In the genomic region with DNA sequence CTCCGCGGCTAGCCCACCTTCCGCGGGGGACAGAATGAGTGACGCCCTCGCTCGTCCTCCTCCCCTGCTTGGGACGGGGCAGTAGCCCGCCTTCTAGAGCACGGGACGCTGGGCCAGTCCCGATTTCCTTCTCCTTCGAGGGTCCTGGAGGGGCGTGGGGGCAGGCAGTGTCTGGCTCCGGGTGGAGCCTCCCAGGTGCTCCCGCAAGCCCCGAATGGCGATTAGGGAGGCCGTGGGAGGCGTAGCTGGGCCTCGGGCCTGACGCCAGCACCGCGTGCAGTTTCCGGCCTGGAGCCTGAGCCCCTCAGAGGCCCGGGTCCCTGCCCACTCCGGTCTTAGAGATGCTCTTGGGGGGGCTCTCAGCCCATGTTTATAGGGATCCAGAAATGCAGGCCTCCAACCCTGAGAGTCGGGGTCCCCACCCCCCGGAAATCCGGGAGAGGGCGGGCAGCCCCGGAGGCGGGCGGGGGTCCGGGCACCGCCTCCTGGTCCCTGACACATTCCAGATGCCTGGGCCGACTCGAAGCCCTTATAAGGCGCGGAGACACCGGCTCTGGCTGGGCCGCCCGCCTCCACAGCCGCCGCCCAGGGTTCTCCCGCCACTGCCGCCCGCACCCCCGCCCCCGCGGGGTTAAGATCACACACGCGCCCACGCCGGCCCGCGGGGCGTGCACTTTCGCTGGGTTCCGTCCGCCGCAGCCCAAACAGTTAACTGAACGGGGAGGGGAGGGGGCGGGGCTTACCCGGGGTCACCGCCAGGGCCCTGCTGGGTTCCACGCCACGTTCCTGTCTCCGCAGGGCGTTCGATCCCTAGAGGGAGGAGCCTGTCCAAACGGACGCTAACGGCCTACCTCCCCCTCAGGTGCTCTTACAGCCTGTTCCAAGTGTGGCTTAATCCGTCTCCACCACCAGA, we compare ENCODE assay signal across 9 cellular contexts. TPM values are rescaled to one million over a fixed set of nuclear protein-coding genes. Genes with fewer than 3 reads are reported as not detected.
A peak's percentile ranks its signal among the peaks of the same experiment; 100 is the strongest.
DNase-seq lines count a peak whose midpoint lies in the region; FAIRE-seq and TF ChIP-seq lines count a peak whose summit lies in the region.
"Had no signal": no experiment of that assay in that cellular context is flagged by ENCODE, and none has a peak within 500 bp of the region (broad histone marks: within the 10 kb centered on the region; RNA-seq: fewer than 3 reads in every experiment).

No MANE protein-coding gene starts in this region.

- no peaks in the 10 kb centered on the region for H3K27me3 ChIP-seq in liver (ENCODE audit: control insufficient read depth in 4 of 4, insufficient read depth in 4 of 4, low read length in 3 of 4)

- H3K4me1 ChIP-seq in liver (ENCODE audit: control insufficient read depth in 4 of 4, insufficient read depth in 4 of 4, low read length in 3 of 4), result peaks cover 3 to 21% (median 12%) of the 10 kb centered on the region in 4 donors

- no peaks in the 10 kb centered on the region for H3K9me3 Mint-ChIP-seq in dendritic cell treated with granulocyte-macrophage colony-stimulating factor and Interleukin-4, amounts not matched to agents 40 ng/mL and 50 ng/mL, for 4 days

- TF ChIP-seq POLR2A in H54 (IDR thresholded peaks at IDR 0.05; ENCODE audit: low read depth, low read length), result peak; percentile 55; the same call in 1 of the 2 replicates

- FAIRE-seq in D721Med (lab: Jason Lieb, UNC) (no peak), H54 (lab: Jason Lieb, UNC) (no peak)
- FAIRE-seq: islet of Langerhans had no signal

- under 1% methylated on average over 75 of the region's 75 CpGs for WGBS in liver

- TF ChIP-seq RAD21 in liver (IDR thresholded peaks at IDR 0.05), result no peak

- peak overlapping the region; percentile 44 to 71 (median 47) for H3K4me3 ChIP-seq in liver (ENCODE audit: low read depth in 1 of 3, low read length in 3 of 3)

- peaks cover 4% of the 10 kb centered on the region for H3K27me3 Mint-ChIP-seq in dendritic cell treated with granulocyte-macrophage colony-stimulating factor and Interleukin-4, amounts not matched to agents 40 ng/mL and 50 ng/mL, for 4 days

- H3K4me3 Mint-ChIP-seq in dendritic cell treated with granulocyte-macrophage colony-stimulating factor and Interleukin-4, amounts not matched to agents 40 ng/mL and 50 ng/mL, for 4 days, result peak overlapping the region; percentile 93

- DNase-seq in D721Med (ENCODE audit: insufficient read length, low spot score) (peak; percentile 86), H54 (ENCODE audit: insufficient read length, low spot score) (peak; percentile 99), NCI-H2227 (lab: John Stamatoyannopoulos, UW; ENCODE audit: unreplicated experiment) (peak; percentile 93), NCI-H1694 treated with DMSO at 0.1 percent for 48 hours (lab: John Stamatoyannopoulos, UW) (no peak)
- peak; percentile 73 to 79 for DNase-seq in activated CD4-positive, alpha-beta T cell treated with anti-CD3 and anti-CD28 coated beads, Interleukin-2, amount 50 U/mL, for 4 hours
- DNase-seq in stimulated activated CD4-positive, alpha-beta T cell treated with anti-CD3 and anti-CD28 coated beads, Interleukin-4, amount 100 ng/mL, for 1 hour, result peak; percentile 74

- H3K4me1 Mint-ChIP-seq in dendritic cell treated with granulocyte-macrophage colony-stimulating factor and Interleukin-4, amounts not matched to agents 40 ng/mL and 50 ng/mL, for 4 days (ENCODE audit: low read depth), result peaks cover 74% of the 10 kb centered on the region

- peak overlapping the region; percentile 95 for H3K27ac Mint-ChIP-seq in dendritic cell treated with granulocyte-macrophage colony-stimulating factor and Interleukin-4, amounts not matched to agents 40 ng/mL and 50 ng/mL, for 4 days

- no peaks in the 10 kb centered on the region for H3K9me3 ChIP-seq in liver (ENCODE audit: control insufficient read depth in 4 of 4, low read length in 3 of 4)

- TF ChIP-seq CTCF in D721Med (IDR thresholded peaks at IDR 0.05; ENCODE audit: insufficient read depth, missing control alignments), result no peak
- peak; percentile 46 for TF ChIP-seq CTCF in liver (IDR thresholded peaks at IDR 0.05; ENCODE audit: low read depth, low read length, missing input control)

- H3K36me3 ChIP-seq in liver (ENCODE audit: control insufficient read depth in 4 of 4, insufficient read depth in 3 of 4, low read depth in 1 of 4, low read length in 3 of 4), result peaks cover 2 to 9% (median 4%) of the 10 kb centered on the region in 4 donors

- peak overlapping the region; percentile 72 to 80 for H3K27ac ChIP-seq in liver (ENCODE audit: low read depth in 1 of 2, low read length in 2 of 2)

- H3K36me3 Mint-ChIP-seq in dendritic cell treated with granulocyte-macrophage colony-stimulating factor and Interleukin-4, amounts not matched to agents 40 ng/mL and 50 ng/mL, for 4 days (ENCODE audit: low read depth), result peaks cover 47% of the 10 kb centered on the region

- intact Hi-C loops in dendritic cell treated with granulocyte-macrophage colony-stimulating factor and Interleukin-4, amounts not matched to agents 40 ng/mL and 50 ng/mL, for 4 days (cut with micrococcal nuclease), result loop anchor here (2.0 kb wide), 1 partner anchor 268 kb away; the partner anchor contains the start of gene CNOT3

- peak overlapping the region in 1 of 2 donors; percentile 50 for H3K9ac ChIP-seq in liver (ENCODE audit: low read depth in 1 of 2, low read length in 2 of 2)

TF ChIP-seq in liver, 16 proteins besides CTCF, POLR2A, EP300 and RAD21:
- TF ChIP-seq, protein P1, sequence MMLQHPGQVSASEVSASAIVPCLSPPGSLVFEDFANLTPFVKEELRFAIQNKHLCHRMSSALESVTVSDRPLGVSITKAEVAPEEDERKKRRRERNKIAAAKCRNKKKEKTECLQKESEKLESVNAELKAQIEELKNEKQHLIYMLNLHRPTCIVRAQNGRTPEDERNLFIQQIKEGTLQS (IDR thresholded peaks at IDR 0.05), result no peak
- peak; percentile 87 to 96 for TF ChIP-seq EGR1 (IDR thresholded peaks at IDR 0.05; ENCODE audit: low read depth in 2 of 2)
- peak; percentile 78 to 80 for TF ChIP-seq RXRA (IDR thresholded peaks at IDR 0.05)
- no peak for TF ChIP-seq HNF4G (IDR thresholded peaks at IDR 0.05)
- peak; percentile 34 to 64 for TF ChIP-seq GABPA (IDR thresholded peaks at IDR 0.05 in 1 of 2, conservative IDR thresholded peaks at IDR 0.05 in 1 of 2)
- peak; percentile 73 for TF ChIP-seq SP1 (IDR thresholded peaks at IDR 0.05)
- no peak for TF ChIP-seq ZBTB33 (IDR thresholded peaks at IDR 0.05)
- peak; percentile 24 for TF ChIP-seq FOXA1 (IDR thresholded peaks at IDR 0.05)
- TF ChIP-seq NR2F2 (IDR thresholded peaks at IDR 0.05), result peak; percentile 49
- TF ChIP-seq MAX (IDR thresholded peaks at IDR 0.05), result peak; percentile 48
- no peak for TF ChIP-seq FOXA2 (IDR thresholded peaks at IDR 0.05)
- TF ChIP-seq, protein P2, sequence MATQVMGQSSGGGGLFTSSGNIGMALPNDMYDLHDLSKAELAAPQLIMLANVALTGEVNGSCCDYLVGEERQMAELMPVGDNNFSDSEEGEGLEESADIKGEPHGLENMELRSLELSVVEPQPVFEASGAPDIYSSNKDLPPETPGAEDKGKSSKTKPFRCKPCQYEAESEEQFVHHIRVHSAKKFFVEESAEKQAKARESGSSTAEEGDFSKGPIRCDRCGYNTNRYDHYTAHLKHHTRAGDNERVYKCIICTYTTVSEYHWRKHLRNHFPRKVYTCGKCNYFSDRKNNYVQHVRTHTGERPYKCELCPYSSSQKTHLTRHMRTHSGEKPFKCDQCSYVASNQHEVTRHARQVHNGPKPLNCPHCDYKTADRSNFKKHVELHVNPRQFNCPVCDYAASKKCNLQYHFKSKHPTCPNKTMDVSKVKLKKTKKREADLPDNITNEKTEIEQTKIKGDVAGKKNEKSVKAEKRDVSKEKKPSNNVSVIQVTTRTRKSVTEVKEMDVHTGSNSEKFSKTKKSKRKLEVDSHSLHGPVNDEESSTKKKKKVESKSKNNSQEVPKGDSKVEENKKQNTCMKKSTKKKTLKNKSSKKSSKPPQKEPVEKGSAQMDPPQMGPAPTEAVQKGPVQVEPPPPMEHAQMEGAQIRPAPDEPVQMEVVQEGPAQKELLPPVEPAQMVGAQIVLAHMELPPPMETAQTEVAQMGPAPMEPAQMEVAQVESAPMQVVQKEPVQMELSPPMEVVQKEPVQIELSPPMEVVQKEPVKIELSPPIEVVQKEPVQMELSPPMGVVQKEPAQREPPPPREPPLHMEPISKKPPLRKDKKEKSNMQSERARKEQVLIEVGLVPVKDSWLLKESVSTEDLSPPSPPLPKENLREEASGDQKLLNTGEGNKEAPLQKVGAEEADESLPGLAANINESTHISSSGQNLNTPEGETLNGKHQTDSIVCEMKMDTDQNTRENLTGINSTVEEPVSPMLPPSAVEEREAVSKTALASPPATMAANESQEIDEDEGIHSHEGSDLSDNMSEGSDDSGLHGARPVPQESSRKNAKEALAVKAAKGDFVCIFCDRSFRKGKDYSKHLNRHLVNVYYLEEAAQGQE (IDR thresholded peaks at IDR 0.05), result no peak
- TF ChIP-seq HNF4A (conservative IDR thresholded peaks at IDR 0.05), result peak; percentile 14 to 53
- TF ChIP-seq YY1 (IDR thresholded peaks at IDR 0.05), result peak; percentile 19
- TF ChIP-seq TAF1 (conservative IDR thresholded peaks at IDR 0.05), result no peak
- no peak for TF ChIP-seq JUND (IDR thresholded peaks at IDR 0.05)

RNA-seq across cellular contexts. Expression of gene MYADM, which starts 1.5 kb away (rescaled TPM):
- total RNA-seq in liver, result 1 to 10 TPM; 2.6 to 4.4 TPM
- 10 to 100 TPM in 1 of 2 donors, 1 to 10 TPM in 1; 8.8 to 28.0 TPM for polyA plus RNA-seq in liver

RNA-seq across cellular contexts. Expression of gene PRKCG, which starts 12.8 kb away (rescaled TPM):
- total RNA-seq in liver, result under 1 TPM in 1 of 2 donors, not detected in 1; 0.09 TPM
- polyA plus RNA-seq in liver, result not detected

RNA-seq across cellular contexts. Expression of gene CACNG7, which starts 39.9 kb away (rescaled TPM):
- not detected for total RNA-seq in liver
- polyA plus RNA-seq in liver, result not detected

RNA-seq across cellular contexts. Expression of gene NLRP12, which starts 45.0 kb away (rescaled TPM):
- total RNA-seq in liver, result 1 to 10 TPM in 1 of 2 donors, under 1 TPM in 1; 0.98 to 1.8 TPM
- under 1 TPM; 0.10 to 0.18 TPM for polyA plus RNA-seq in liver
